In genomic region chr5:72194846-72195245, GRCh38 we compare ENCODE assay signal across 8 cellular contexts.
DNase-seq lines count a peak whose midpoint lies in the region; ATAC-seq, FAIRE-seq and TF ChIP-seq lines count a peak whose summit lies in the region.

No MANE protein-coding gene starts in this region.

- H4K91ac ChIP-seq in trophoblast cell (ENCODE audit: low read depth, low read length) = no peak overlapping the region

- H4K8ac ChIP-seq in trophoblast cell (ENCODE audit: low read depth, low read length) = no peak overlapping the region

- no peak overlapping the region for H3K18ac ChIP-seq in trophoblast cell (ENCODE audit: low read length)

- H3K79me2 ChIP-seq in trophoblast cell (ENCODE audit: control insufficient read depth, insufficient read depth, low read length, poor library complexity) = no peaks in the 10 kb centered on the region

- H3K23ac ChIP-seq in trophoblast cell (ENCODE audit: low read length) = no peak overlapping the region

- H2BK120ac ChIP-seq in trophoblast cell (ENCODE audit: insufficient read depth, low read length, poor library complexity) = no peak overlapping the region

- TF ChIP-seq CTCF in WERI-Rb-1 (IDR thresholded peaks at IDR 0.05; ENCODE audit: low read depth, low read length) = no peak

- H3K27ac ChIP-seq in WERI-Rb-1 = no peak overlapping the region; the same call in 1 of the 2 replicates
- H3K27ac ChIP-seq in trophoblast cell (ENCODE audit: low read depth, low read length) = no peak overlapping the region

- WGBS in trophoblast cell (ENCODE audit: extremely low coverage, insufficient coverage, insufficient read length) = no CpG with 5 or more reads among the region's 6 CpGs

- H2AFZ ChIP-seq in trophoblast cell (ENCODE audit: insufficient read depth, low read length, poor library complexity) = no peak overlapping the region

- DNase-seq in GM18507 (ENCODE audit: extremely low spot score, insufficient read length, low read depth) (peak; percentile 69), HUDEP-2 (lab: John Stamatoyannopoulos, UW; ENCODE audit: unreplicated experiment in 76 of 76) (no peak), WERI-Rb-1 (no peak), trophoblast cell (no peak), RKO (ENCODE audit: low spot score) (no peak)
- DNase-seq in central memory CD8-positive, alpha-beta T cell (ENCODE audit: low spot score in 2 of 2) = peak; percentile 22 to 44

- no peak overlapping the region for H3K4ac ChIP-seq in trophoblast cell (ENCODE audit: low read depth, low read length)

- no peak overlapping the region for H3K4me2 ChIP-seq in trophoblast cell (ENCODE audit: low read length)

- no peak overlapping the region for H3K14ac ChIP-seq in trophoblast cell (ENCODE audit: low read length)

- no peak overlapping the region for H2BK5ac ChIP-seq in trophoblast cell (ENCODE audit: low read depth, low read length, poor library complexity)

- H3K36me3 ChIP-seq in WERI-Rb-1 = peaks cover 100% of the 10 kb centered on the region
- H3K36me3 ChIP-seq in trophoblast cell (ENCODE audit: control insufficient read depth in 1 of 2, insufficient read depth in 2 of 2, low read length in 2 of 2) = peaks cover 22 to 53% of the 10 kb centered on the region in 2 experiments

- H3K9me3 ChIP-seq in WERI-Rb-1 (ENCODE audit: severe bottlenecking) = peaks cover 4% of the 10 kb centered on the region
- H3K9me3 ChIP-seq in trophoblast cell (ENCODE audit: insufficient read depth, low read depth, low read length) = peaks cover 3% of the 10 kb centered on the region

- no peak overlapping the region for H4K12ac ChIP-seq in trophoblast cell (ENCODE audit: low read depth, low read length)

- no peak overlapping the region for H2BK12ac ChIP-seq in trophoblast cell (ENCODE audit: low read length)

- H3K4me1 ChIP-seq in trophoblast cell (ENCODE audit: control insufficient read depth in 1 of 2, insufficient read depth in 2 of 2, low read length in 2 of 2) = no peaks in the 10 kb centered on the region

- ATAC-seq in GM21381 (IDR thresholded peaks at IDR 0.05; ENCODE audit: unreplicated experiment) = peak; percentile 93
- peak; percentile 73 for ATAC-seq in HG03457 (IDR thresholded peaks at IDR 0.05; ENCODE audit: unreplicated experiment)
- ATAC-seq in central memory CD8-positive, alpha-beta T cell (replicated peaks; ENCODE audit: extremely low read depth, poor library complexity, severe bottlenecking) = peak; percentile 89

- peaks cover 6% of the 10 kb centered on the region for H3K36me3 Mint-ChIP-seq in central memory CD8-positive, alpha-beta T cell (ENCODE audit: insufficient read depth)

- H2AK5ac ChIP-seq in trophoblast cell (ENCODE audit: low read length) = no peak overlapping the region

- H3K27me3 ChIP-seq in WERI-Rb-1 (ENCODE audit: insufficient read depth, low read depth, severe bottlenecking) (no peaks in the 10 kb centered on the region), trophoblast cell (ENCODE audit: insufficient read depth, low read length) (no peaks in the 10 kb centered on the region)

- H3K9ac ChIP-seq in trophoblast cell (ENCODE audit: low read length) = no peak overlapping the region

- H3K9me3 Mint-ChIP-seq in central memory CD8-positive, alpha-beta T cell = peaks cover 8% of the 10 kb centered on the region

- H3K4me3 ChIP-seq in WERI-Rb-1 (ENCODE audit: low read depth, low read length) = no peak overlapping the region
- H3K4me3 ChIP-seq in trophoblast cell (ENCODE audit: low read depth, low read length) = no peak overlapping the region

- peak overlapping the region; percentile 65 for H3K4me3 Mint-ChIP-seq in central memory CD8-positive, alpha-beta T cell

- H3K27ac Mint-ChIP-seq in central memory CD8-positive, alpha-beta T cell (ENCODE audit: low read depth) = peak overlapping the region; percentile 77

- FAIRE-seq in GM18507 (lab: Jason Lieb, UNC) = peak; percentile 98

- peaks cover 87% of the 10 kb centered on the region for H3K27me3 Mint-ChIP-seq in central memory CD8-positive, alpha-beta T cell

- no peaks in the 10 kb centered on the region for H3K79me1 ChIP-seq in trophoblast cell (ENCODE audit: low read length)

- peaks cover 29% of the 10 kb centered on the region for H3K4me1 Mint-ChIP-seq in central memory CD8-positive, alpha-beta T cell

Comparison
In these comparisons a context has a peak if more than half of its experiments do, and no peak if none do; other contexts are left out.
1. DNase-seq: peak in GM18507 (single experiment) and central memory CD8-positive, alpha-beta T cell (2 of 2); none in HUDEP-2 (0 of 76), WERI-Rb-1 (single experiment), trophoblast cell (0 of 2) and RKO (single experiment).
2. Peak in every context shown above with its lines, with median percentiles within 50 percentile points of each other: ATAC-seq.